ENCODE assay signal across 22 cellular contexts in the genomic region with DNA sequence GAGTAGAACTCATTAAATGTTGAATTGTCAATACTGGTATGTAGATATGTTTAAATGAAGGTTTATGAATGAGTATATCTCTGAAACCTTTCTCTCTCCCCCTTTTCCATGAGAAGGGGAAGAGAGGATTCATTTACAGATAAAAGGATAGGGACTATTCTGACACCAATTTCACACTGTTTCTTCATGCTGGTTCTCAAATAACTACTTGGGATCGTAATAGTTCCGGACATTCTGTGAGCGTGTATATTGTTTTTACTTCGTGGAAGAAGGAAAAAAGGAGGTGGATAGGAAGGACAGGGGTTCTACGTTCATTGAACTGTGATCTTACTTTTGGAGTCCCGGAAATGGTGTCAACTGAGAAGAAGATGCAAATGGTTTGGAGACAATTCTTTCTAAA.
A peak's percentile ranks its signal among the peaks of the same experiment; 100 is the strongest.
DNase-seq lines count a peak whose midpoint lies in the region; ATAC-seq and TF ChIP-seq lines count a peak whose summit lies in the region.
"Had no signal": no experiment of that assay in that cellular context is flagged by ENCODE, and none has a peak within 500 bp of the region (broad histone marks: within the 10 kb centered on the region; RNA-seq: fewer than 3 reads in every experiment).

No MANE protein-coding gene starts in this region.

- H3K27ac Mint-ChIP-seq in activated CD8-positive, alpha-beta T cell treated with anti-CD3 and anti-CD28 coated beads for 36 hours, result peak overlapping the region; percentile 34
- H3K27ac Mint-ChIP-seq in activated CD8-positive, alpha-beta T cell treated with anti-CD3 and anti-CD28 coated beads, Interleukin-2, amount 10 ng/mL, durations not matched to agents 7 days and 5 days, result no peak overlapping the region
- H3K27ac Mint-ChIP-seq in stimulated activated naive CD8-positive, alpha-beta T cell treated with anti-CD3 and anti-CD28 coated beads, Interleukin-15, Interleukin-2, amounts not matched to agents 100 ng/mL and 50 ng/mL, for 24 hours, result no peak overlapping the region
- peak overlapping the region in 1 of 2 donors; percentile 78 for H3K27ac Mint-ChIP-seq in stimulated activated naive CD8-positive, alpha-beta T cell treated with anti-CD3 and anti-CD28 coated beads, Interleukin-15, amount 100 ng/mL, for 72 hours
- peak overlapping the region; percentile 56 for H3K27ac Mint-ChIP-seq in activated naive CD8-positive, alpha-beta T cell treated with anti-CD3 and anti-CD28 coated beads, Interleukin-2, amount 50 U/mL, for 24 hours
- H3K27ac Mint-ChIP-seq: CD4-positive, alpha-beta T cell; IgD-negative memory B cell had no signal

- no peak for DNase-seq in activated CD8-positive, alpha-beta T cell treated with anti-CD3 and anti-CD28 coated beads for 36 hours
- no peak for DNase-seq in activated CD8-positive, alpha-beta T cell treated with anti-CD3 and anti-CD28 coated beads, Interleukin-2, amount 10 ng/mL, durations not matched to agents 7 days and 5 days
- no peak for DNase-seq in stimulated activated naive CD8-positive, alpha-beta T cell treated with anti-CD3 and anti-CD28 coated beads, Interleukin-15, amount 100 ng/mL, for 72 hours
- no peak for DNase-seq in activated naive CD8-positive, alpha-beta T cell treated with anti-CD3 and anti-CD28 coated beads, Interleukin-2, amount 50 U/mL, for 24 hours
- DNase-seq in RWPE1 (ENCODE audit: low spot score) (no peak), WERI-Rb-1 (no peak)
- DNase-seq: BE2C; Caco-2; CD4-positive, alpha-beta T cell; DND-41; H7; Karpas-422; MV-4-11; NCI-H1694; NCI-H2081 treated with DMSO at 0.1 percent for 48 hours; NCI-H2171 treated with DMSO at 0.1 percent for 48 hours; NCI-H524 treated with DMSO at 0.1 percent for 48 hours; NCI-H82; Peyer's patch had no signal

- no peak for ATAC-seq in activated CD8-positive, alpha-beta T cell treated with anti-CD3 and anti-CD28 coated beads for 36 hours
- no peak for ATAC-seq in activated CD8-positive, alpha-beta T cell treated with anti-CD3 and anti-CD28 coated beads, Interleukin-2, amount 10 ng/mL, durations not matched to agents 7 days and 5 days
- ATAC-seq in stimulated activated naive CD8-positive, alpha-beta T cell treated with anti-CD3 and anti-CD28 coated beads, Interleukin-15, amount 100 ng/mL, for 72 hours, result no peak
- ATAC-seq in activated naive CD8-positive, alpha-beta T cell treated with anti-CD3 and anti-CD28 coated beads, Interleukin-2, amount 50 U/mL, for 24 hours, result no peak
- ATAC-seq: GM12878 had no signal

- H3K36me3 Mint-ChIP-seq in activated CD8-positive, alpha-beta T cell treated with anti-CD3 and anti-CD28 coated beads for 36 hours (ENCODE audit: low read depth), result peaks cover 7% of the 10 kb centered on the region
- peaks cover 2% of the 10 kb centered on the region for H3K36me3 Mint-ChIP-seq in activated CD8-positive, alpha-beta T cell treated with anti-CD3 and anti-CD28 coated beads, Interleukin-2, amount 10 ng/mL, durations not matched to agents 7 days and 5 days (ENCODE audit: low read depth)
- no peaks in the 10 kb centered on the region for H3K36me3 Mint-ChIP-seq in stimulated activated naive CD8-positive, alpha-beta T cell treated with anti-CD3 and anti-CD28 coated beads, Interleukin-15, Interleukin-2, amounts not matched to agents 100 ng/mL and 50 ng/mL, for 24 hours (ENCODE audit: low read depth)
- peaks cover 4% of the 10 kb centered on the region for H3K36me3 Mint-ChIP-seq in activated naive CD8-positive, alpha-beta T cell treated with anti-CD3 and anti-CD28 coated beads, Interleukin-2, amount 50 U/mL, for 24 hours (ENCODE audit: low read depth)

- peaks cover 10% of the 10 kb centered on the region for H3K9me3 ChIP-seq in WERI-Rb-1 (ENCODE audit: severe bottlenecking)
- H3K9me3 ChIP-seq: BE2C, Peyer's patch had no signal

- peaks cover 1% of the 10 kb centered on the region for H3K9me3 Mint-ChIP-seq in activated CD8-positive, alpha-beta T cell treated with anti-CD3 and anti-CD28 coated beads for 36 hours
- peaks cover 4% of the 10 kb centered on the region for H3K9me3 Mint-ChIP-seq in activated CD8-positive, alpha-beta T cell treated with anti-CD3 and anti-CD28 coated beads, Interleukin-2, amount 10 ng/mL, durations not matched to agents 7 days and 5 days (ENCODE audit: insufficient read depth)
- peaks cover 8% of the 10 kb centered on the region for H3K9me3 Mint-ChIP-seq in stimulated activated naive CD8-positive, alpha-beta T cell treated with anti-CD3 and anti-CD28 coated beads, Interleukin-15, Interleukin-2, amounts not matched to agents 100 ng/mL and 50 ng/mL, for 24 hours
- peaks cover 9 to 13% of the 10 kb centered on the region in 2 donors for H3K9me3 Mint-ChIP-seq in stimulated activated naive CD8-positive, alpha-beta T cell treated with anti-CD3 and anti-CD28 coated beads, Interleukin-15, amount 100 ng/mL, for 72 hours
- peaks cover 8% of the 10 kb centered on the region for H3K9me3 Mint-ChIP-seq in activated naive CD8-positive, alpha-beta T cell treated with anti-CD3 and anti-CD28 coated beads, Interleukin-2, amount 50 U/mL, for 24 hours

- H3K4me1 Mint-ChIP-seq in activated CD8-positive, alpha-beta T cell treated with anti-CD3 and anti-CD28 coated beads for 36 hours (ENCODE audit: low read depth), result peaks cover 26% of the 10 kb centered on the region
- peaks cover 23% of the 10 kb centered on the region for H3K4me1 Mint-ChIP-seq in activated CD8-positive, alpha-beta T cell treated with anti-CD3 and anti-CD28 coated beads, Interleukin-2, amount 10 ng/mL, durations not matched to agents 7 days and 5 days (ENCODE audit: low read depth)
- H3K4me1 Mint-ChIP-seq in stimulated activated naive CD8-positive, alpha-beta T cell treated with anti-CD3 and anti-CD28 coated beads, Interleukin-15, Interleukin-2, amounts not matched to agents 100 ng/mL and 50 ng/mL, for 24 hours (ENCODE audit: low read depth), result peaks cover 38% of the 10 kb centered on the region
- H3K4me1 Mint-ChIP-seq in stimulated activated naive CD8-positive, alpha-beta T cell treated with anti-CD3 and anti-CD28 coated beads, Interleukin-15, amount 100 ng/mL, for 72 hours, result peaks cover 26% of the 10 kb centered on the region
- H3K4me1 Mint-ChIP-seq in activated naive CD8-positive, alpha-beta T cell treated with anti-CD3 and anti-CD28 coated beads, Interleukin-2, amount 50 U/mL, for 24 hours, result peaks cover 29% of the 10 kb centered on the region
- H3K4me1 Mint-ChIP-seq: IgD-negative memory B cell had no signal

- H3K4me3 Mint-ChIP-seq in activated CD8-positive, alpha-beta T cell treated with anti-CD3 and anti-CD28 coated beads for 36 hours, result no peak overlapping the region
- no peak overlapping the region for H3K4me3 Mint-ChIP-seq in activated CD8-positive, alpha-beta T cell treated with anti-CD3 and anti-CD28 coated beads, Interleukin-2, amount 10 ng/mL, durations not matched to agents 7 days and 5 days
- peak overlapping the region; percentile 11 for H3K4me3 Mint-ChIP-seq in stimulated activated naive CD8-positive, alpha-beta T cell treated with anti-CD3 and anti-CD28 coated beads, Interleukin-15, Interleukin-2, amounts not matched to agents 100 ng/mL and 50 ng/mL, for 24 hours
- peak overlapping the region in 1 of 2 donors; percentile 36 for H3K4me3 Mint-ChIP-seq in stimulated activated naive CD8-positive, alpha-beta T cell treated with anti-CD3 and anti-CD28 coated beads, Interleukin-15, amount 100 ng/mL, for 72 hours
- H3K4me3 Mint-ChIP-seq in activated naive CD8-positive, alpha-beta T cell treated with anti-CD3 and anti-CD28 coated beads, Interleukin-2, amount 50 U/mL, for 24 hours, result no peak overlapping the region
- H3K4me3 Mint-ChIP-seq: CD4-positive, alpha-beta T cell; IgD-negative memory B cell had no signal

- POLR2A ChIA-PET in activated CD8-positive, alpha-beta T cell treated with anti-CD3 and anti-CD28 coated beads for 36 hours (lab: Charles Lee), result no interaction called here
- POLR2A ChIA-PET in activated CD8-positive, alpha-beta T cell treated with anti-CD3 and anti-CD28 coated beads, Interleukin-2, amount 10 ng/mL, durations not matched to agents 7 days and 5 days (lab: Charles Lee), result no interaction called here
- POLR2A ChIA-PET in RWPE1 (lab: Yijun Ruan, JAX; ENCODE audit: low non-redundant PET), result no interaction called here

- no peak overlapping the region for H3K27ac ChIP-seq in RWPE1
- no peak overlapping the region for H3K27ac ChIP-seq in WERI-Rb-1
- H3K27ac ChIP-seq: Peyer's patch had no signal

- intact Hi-C loops in activated CD8-positive, alpha-beta T cell treated with anti-CD3 and anti-CD28 coated beads for 36 hours (cut with micrococcal nuclease), result no loop called here

- no peaks in the 10 kb centered on the region for H3K36me3 ChIP-seq in WERI-Rb-1
- H3K36me3 ChIP-seq: BE2C, Peyer's patch had no signal

- no peak for TF ChIP-seq CTCF in activated CD8-positive, alpha-beta T cell treated with anti-CD3 and anti-CD28 coated beads for 36 hours (IDR thresholded peaks at IDR 0.05)
- no peak for TF ChIP-seq CTCF in RWPE1 (conservative IDR thresholded peaks at IDR 0.05; ENCODE audit: low read depth)
- TF ChIP-seq CTCF in WERI-Rb-1 (IDR thresholded peaks at IDR 0.05; ENCODE audit: low read depth, low read length), result no peak

- CTCF ChIA-PET in activated CD8-positive, alpha-beta T cell treated with anti-CD3 and anti-CD28 coated beads for 36 hours (lab: Charles Lee), result no interaction called here
- CTCF ChIA-PET in activated CD8-positive, alpha-beta T cell treated with anti-CD3 and anti-CD28 coated beads, Interleukin-2, amount 10 ng/mL, durations not matched to agents 7 days and 5 days (lab: Charles Lee), result no interaction called here
- CTCF ChIA-PET in RWPE1 (lab: Yijun Ruan, JAX), result no interaction called here

- H3K27me3 Mint-ChIP-seq in activated CD8-positive, alpha-beta T cell treated with anti-CD3 and anti-CD28 coated beads for 36 hours, result peaks cover 4% of the 10 kb centered on the region
- H3K27me3 Mint-ChIP-seq in activated CD8-positive, alpha-beta T cell treated with anti-CD3 and anti-CD28 coated beads, Interleukin-2, amount 10 ng/mL, durations not matched to agents 7 days and 5 days (ENCODE audit: low read depth), result no peaks in the 10 kb centered on the region
- H3K27me3 Mint-ChIP-seq in stimulated activated naive CD8-positive, alpha-beta T cell treated with anti-CD3 and anti-CD28 coated beads, Interleukin-15, Interleukin-2, amounts not matched to agents 100 ng/mL and 50 ng/mL, for 24 hours, result no peaks in the 10 kb centered on the region
- H3K27me3 Mint-ChIP-seq in stimulated activated naive CD8-positive, alpha-beta T cell treated with anti-CD3 and anti-CD28 coated beads, Interleukin-15, amount 100 ng/mL, for 72 hours, result no peaks in the 10 kb centered on the region
- H3K27me3 Mint-ChIP-seq in activated naive CD8-positive, alpha-beta T cell treated with anti-CD3 and anti-CD28 coated beads, Interleukin-2, amount 50 U/mL, for 24 hours, result no peaks in the 10 kb centered on the region
- H3K27me3 Mint-ChIP-seq: CD4-positive, alpha-beta T cell; IgD-negative memory B cell had no signal

- H3K4me3 ChIP-seq in WERI-Rb-1 (ENCODE audit: low read depth, low read length), result no peak overlapping the region
- H3K4me3 ChIP-seq: GM12878, Peyer's patch had no signal

- H3K27me3 ChIP-seq in WERI-Rb-1 (ENCODE audit: insufficient read depth, low read depth, severe bottlenecking), result no peaks in the 10 kb centered on the region
- H3K27me3 ChIP-seq: BE2C, Peyer's patch had no signal

Comparison
In these comparisons a context has a peak if more than half of its experiments do, and no peak if none do; other contexts are left out.
1. H3K27ac Mint-ChIP-seq: peak in activated CD8-positive, alpha-beta T cell treated with anti-CD3 and anti-CD28 coated beads for 36 hours (single experiment) and activated naive CD8-positive, alpha-beta T cell treated with anti-CD3 and anti-CD28 coated beads, Interleukin-2, amount 50 U/mL, for 24 hours (single experiment); none in activated CD8-positive, alpha-beta T cell treated with anti-CD3 and anti-CD28 coated beads, Interleukin-2, amount 10 ng/mL, durations not matched to agents 7 days and 5 days (single experiment) and stimulated activated naive CD8-positive, alpha-beta T cell treated with anti-CD3 and anti-CD28 coated beads, Interleukin-15, Interleukin-2, amounts not matched to agents 100 ng/mL and 50 ng/mL, for 24 hours (single experiment).